12 cellular contexts compared by ENCODE assay signal in genomic region chr11:78319453-78319955, GRCh38.
A peak's percentile ranks its signal among the peaks of the same experiment; 100 is the strongest.
DNase-seq lines count a peak whose midpoint lies in the region; ATAC-seq, FAIRE-seq and TF ChIP-seq lines count a peak whose summit lies in the region.
"Had no signal": no experiment of that assay in that cellular context is flagged by ENCODE, and none has a peak within 500 bp of the region (broad histone marks: within the 10 kb centered on the region; RNA-seq: fewer than 3 reads in every experiment).

No MANE protein-coding gene starts in this region.

- no peak overlapping the region for H2AFZ ChIP-seq in K562 (ENCODE audit: low read depth, low read length)

- WGBS in heart left ventricle, 4 donors = 4 to 18% (median 13%) methylated on average over 4 of the region's 4 CpGs
- WGBS in K562 (ENCODE audit: insufficient coverage, low coverage, missing lambda C conversion rate) = 2% methylated on average over 4 of the region's 4 CpGs

- TF ChIP-seq EP300 in K562 (IDR thresholded peaks at IDR 0.05; ENCODE audit: low read length) = no peak

- H3K9me3 ChIP-seq in heart left ventricle = no peaks in the 10 kb centered on the region
- no peaks in the 10 kb centered on the region for H3K9me3 ChIP-seq in left ventricle myocardium inferior (replicated peaks)
- no peaks in the 10 kb centered on the region for H3K9me3 ChIP-seq in K562 (replicated peaks; ENCODE audit: control insufficient read depth, insufficient read depth, low read depth, low read length)
- H3K9me3 ChIP-seq: upper lobe of right lung had no signal

- H3K27ac ChIP-seq in heart left ventricle (peak overlapping the region in 6 of 12 donors; percentile 2 to 36 (median 18)), left ventricle myocardium inferior (replicated peaks) (no peak overlapping the region), K562 (ENCODE audit: extremely low read depth, low read depth, low read length) (peak overlapping the region; percentile 18; the same call in 1 of the 3 replicates)
- H3K27ac ChIP-seq: upper lobe of right lung had no signal

- no peak for FAIRE-seq in K562 (lab: Jason Lieb, UNC)
- FAIRE-seq: H1 had no signal

- TF ChIP-seq CTCF in heart left ventricle (IDR thresholded peaks at IDR 0.05) (no peak), left ventricle myocardium inferior (IDR thresholded peaks at IDR 0.05; ENCODE audit: borderline replicate concordance) (no peak), K562 (IDR thresholded peaks at IDR 0.05 in 2 of 3, conservative IDR thresholded peaks at IDR 0.05 in 1 of 3; ENCODE audit: insufficient read depth in 2 of 3, low read depth in 1 of 3, low read length in 3 of 3) (no peak)

- POLR2A ChIA-PET in K562 (lab: Yijun Ruan, JAX) = interaction anchor here (0.7 kb wide), 1 partner anchor 71 kb away, joined by 3 read pairs; no protein-coding TSS in a partner anchor

- TF ChIP-seq RAD21 in K562 (CRISPR knock-in tag; conservative IDR thresholded peaks at IDR 0.05 in 1 of 2, IDR thresholded peaks at IDR 0.05 in 1 of 2) = no peak

- H3K4me1 ChIP-seq in heart left ventricle = peaks cover 0 to 52% (median 35%) of the 10 kb centered on the region in 12 donors
- H3K4me1 ChIP-seq in left ventricle myocardium inferior = peaks cover 46% of the 10 kb centered on the region
- H3K4me1 ChIP-seq in K562 (replicated peaks in 1 of 2; ENCODE audit: control insufficient read depth in 2 of 2, insufficient read depth in 2 of 2, low read length in 2 of 2) = peaks cover 16 to 39% of the 10 kb centered on the region in 2 experiments

- H3K4me3 ChIP-seq in heart left ventricle (no peak overlapping the region), left ventricle myocardium inferior (no peak overlapping the region), K562 (no peak overlapping the region)
- H3K4me3 ChIP-seq: upper lobe of right lung had no signal

- H4K20me1 ChIP-seq in K562 (replicated peaks; ENCODE audit: control insufficient read depth, insufficient read depth, low read length) = 0 out of 2 replicates have a peak, but pooled peaks cover 3% of the 10 kb centered on the region

- H3K79me2 ChIP-seq in K562 (ENCODE audit: control insufficient read depth, insufficient read depth, low read length) = peaks cover 86% of the 10 kb centered on the region

- peak overlapping the region in 1 of 2 experiments; percentile 69; a peak in 1 of 4 replicates for H3K9ac ChIP-seq in K562 (ENCODE audit: insufficient read depth in 1 of 2, low read depth in 2 of 2, low read length in 2 of 2)

- CTCF ChIA-PET in K562 (lab: Yijun Ruan, JAX; ENCODE audit: low intra/inter-chr PET ratio) = no interaction called here

- in situ Hi-C loops in K562 (cut with MboI) = no loop called here

- TF ChIP-seq POLR2A in heart left ventricle (IDR thresholded peaks at IDR 0.05) (no peak), K562 (conservative IDR thresholded peaks at IDR 0.05) (no peak)

- BruUV-seq in K562 (replicated peaks; lab: Mats Ljungman, UMichigan) = no TSS peak

- H3K36me3 ChIP-seq in heart left ventricle = no peaks in the 10 kb centered on the region
- no peaks in the 10 kb centered on the region for H3K36me3 ChIP-seq in left ventricle myocardium inferior
- no peaks in the 10 kb centered on the region for H3K36me3 ChIP-seq in K562 (ENCODE audit: control insufficient read depth, insufficient read depth, low read length)
- H3K36me3 ChIP-seq: upper lobe of right lung had no signal

- H3K27me3 ChIP-seq in heart left ventricle (no peaks in the 10 kb centered on the region), left ventricle myocardium inferior (ENCODE audit: low read depth) (no peaks in the 10 kb centered on the region), K562 (ENCODE audit: control insufficient read depth in 2 of 2, insufficient read depth in 2 of 2, low read length in 2 of 2) (no peaks in the 10 kb centered on the region)
- H3K27me3 ChIP-seq: upper lobe of right lung had no signal

- no peak overlapping the region for H3K4me2 ChIP-seq in K562 (ENCODE audit: insufficient read depth, low read length)

- DNase-seq in heart left ventricle = no peak
- DNase-seq in left ventricle myocardium inferior = no peak
- DNase-seq in K562 (ENCODE audit: extremely low read depth in 1 of 4, low spot score in 3 of 4) = no peak
- DNase-seq in left kidney (ENCODE audit: low read depth, low spot score) = peak; percentile 29
- DNase-seq in NK-92 (lab: John Stamatoyannopoulos, UW; ENCODE audit: unreplicated experiment) = no peak
- DNase-seq: effector CD8-positive, alpha-beta T cell; MV-4-11; upper lobe of right lung had no signal

- ATAC-seq in heart left ventricle = peak in 3 of 4 donors; percentile 27 to 60 (median 43)
- peak; percentile 59 for ATAC-seq in K562
- no peak for ATAC-seq in HG03442 (IDR thresholded peaks at IDR 0.05; ENCODE audit: unreplicated experiment)
- ATAC-seq in HG02938 (IDR thresholded peaks at IDR 0.05; ENCODE audit: unreplicated experiment) = no peak
- ATAC-seq in GM18873 (IDR thresholded peaks at IDR 0.05; ENCODE audit: low FRiP score, unreplicated experiment) = no peak
- ATAC-seq: upper lobe of right lung had no signal

- intact Hi-C loops in heart left ventricle (cut with DNase I) = loop anchor here in 4 of 10 donors (10.0 kb wide), 1 partner anchor 95 kb away; the partner anchor contains the start of gene GAB2 (in 4 of the 4)
- intact Hi-C loops in left ventricle myocardium inferior (cut with micrococcal nuclease) = no loop called here
- intact Hi-C loops in K562 (cut with micrococcal nuclease) = loop anchor here (2.0 kb wide), 2 partner anchors 27 to 63 kb away; no protein-coding TSS in a partner anchor

- no peaks in the 10 kb centered on the region for H3K9me1 ChIP-seq in K562 (ENCODE audit: control insufficient read depth, insufficient read depth, low read length)

TF ChIP-seq in K562, 482 proteins besides CTCF, POLR2A, EP300 and RAD21:
- TF ChIP-seq KLF16 (IDR thresholded peaks at IDR 0.05) (no peak), SAP30 (IDR thresholded peaks at IDR 0.05; ENCODE audit: borderline replicate concordance, insufficient read depth, low read depth, low read length, poor library complexity, severe bottlenecking) (no peak), SRF (CRISPR knock-in tag; IDR thresholded peaks at IDR 0.05) (0 out of 4 replicates have a peak, but pooled peaks of 1 of the 2 experiments have one; percentile 38), ZNF778 (CRISPR knock-in tag; IDR thresholded peaks at IDR 0.05) (no peak), FOXK2 (conservative IDR thresholded peaks at IDR 0.05 in 1 of 2, IDR thresholded peaks at IDR 0.05 in 1 of 2; ENCODE audit: low read depth in 2 of 2) (no peak), ZNF175 (CRISPR knock-in tag; IDR thresholded peaks at IDR 0.05; ENCODE audit: low read depth) (no peak), ZKSCAN1 (IDR thresholded peaks at IDR 0.05; ENCODE audit: low read depth, low read length) (no peak), PHTF2 (CRISPR knock-in tag; IDR thresholded peaks at IDR 0.05) (no peak), ZNF384 (IDR thresholded peaks at IDR 0.05; ENCODE audit: low read depth, low read length) (peak; percentile 70)

Comparison
In these comparisons a context has a peak if more than half of its experiments do, and no peak if none do; other contexts are left out.
1. ATAC-seq: peak in heart left ventricle (3 of 4) and K562 (single experiment); none in HG03442 (single experiment), HG02938 (single experiment) and GM18873 (single experiment).